In genomic region chr17:49438439-49438861, GRCh38 we compare ENCODE assay signal across 22 cellular contexts. TPM values are rescaled to one million over a fixed set of nuclear protein-coding genes. Genes with fewer than 3 reads are reported as not detected.
DNase-seq lines count a peak whose midpoint lies in the region; ATAC-seq, FAIRE-seq and TF ChIP-seq lines count a peak whose summit lies in the region.
"Had no signal": no experiment of that assay in that cellular context is flagged by ENCODE, and none has a peak within 500 bp of the region (broad histone marks: within the 10 kb centered on the region; RNA-seq: fewer than 3 reads in every experiment).

No MANE protein-coding gene starts in this region.

- TF ChIP-seq EP300 in K562 (IDR thresholded peaks at IDR 0.05; ENCODE audit: low read length), result no peak

- no peak for FAIRE-seq in K562 (lab: Jason Lieb, UNC)
- FAIRE-seq: A549, urothelium cell line had no signal

- intact Hi-C loops in K562 (cut with micrococcal nuclease), result no loop called here

- H3K4me1 ChIP-seq in K562 (replicated peaks in 1 of 2; ENCODE audit: control insufficient read depth in 2 of 2, insufficient read depth in 2 of 2, low read length in 2 of 2) (peaks cover 0 to 5% of the 10 kb centered on the region in 2 experiments; a peak in 1 of 5 replicates), smooth muscle cell (ENCODE audit: low read depth) (peaks cover 24% of the 10 kb centered on the region)
- H3K4me1 ChIP-seq: A549, breast epithelium, prostate gland, SJSA1 had no signal

- no peaks in the 10 kb centered on the region for H3K9me3 ChIP-seq in K562 (replicated peaks; ENCODE audit: control insufficient read depth, insufficient read depth, low read depth, low read length)
- no peaks in the 10 kb centered on the region for H3K9me3 ChIP-seq in smooth muscle cell (replicated peaks; ENCODE audit: low read depth)
- H3K9me3 ChIP-seq: A549, breast epithelium, esophagus squamous epithelium, prostate gland, SJSA1 had no signal

- BruUV-seq in K562 (replicated peaks; lab: Mats Ljungman, UMichigan), result no TSS peak

- no peak for TF ChIP-seq RAD21 in K562 (CRISPR knock-in tag; conservative IDR thresholded peaks at IDR 0.05 in 1 of 2, IDR thresholded peaks at IDR 0.05 in 1 of 2)

- no peaks in the 10 kb centered on the region for H3K9me1 ChIP-seq in K562 (ENCODE audit: control insufficient read depth, insufficient read depth, low read length)

- in situ Hi-C loops in K562 (cut with MboI), result loop anchor here (5.0 kb wide), 1 partner anchor 114 kb away; no protein-coding TSS in a partner anchor

- no peak overlapping the region for H3K4me3 Mint-ChIP-seq in activated CD8-positive, alpha-beta memory T cell treated with anti-CD3 and anti-CD28 coated beads, Interleukin-2, amount 10 ng/mL, durations not matched to agents 7 days and 5 days
- no peak overlapping the region for H3K4me3 Mint-ChIP-seq in immature natural killer cell
- H3K4me3 Mint-ChIP-seq: activated naive CD8-positive, alpha-beta T cell; CD8-positive, alpha-beta memory T cell had no signal

- H3K27me3 Mint-ChIP-seq in activated CD8-positive, alpha-beta memory T cell treated with anti-CD3 and anti-CD28 coated beads, Interleukin-2, amount 10 ng/mL, durations not matched to agents 7 days and 5 days, result peaks cover 43% of the 10 kb centered on the region
- H3K27me3 Mint-ChIP-seq in immature natural killer cell (ENCODE audit: low read depth in 3 of 3), result peaks cover 7 to 34% (median 8%) of the 10 kb centered on the region in 3 donors

- H3K27me3 ChIP-seq in K562 (ENCODE audit: control insufficient read depth in 2 of 2, insufficient read depth in 2 of 2, low read length in 2 of 2) (peaks cover 22 to 51% of the 10 kb centered on the region in 2 experiments; a peak in 4 of 5 replicates), smooth muscle cell (ENCODE audit: low read depth) (no peaks in the 10 kb centered on the region)

- no peaks in the 10 kb centered on the region for H3K36me3 Mint-ChIP-seq in activated CD8-positive, alpha-beta memory T cell treated with anti-CD3 and anti-CD28 coated beads, Interleukin-2, amount 10 ng/mL, durations not matched to agents 7 days and 5 days
- no peaks in the 10 kb centered on the region for H3K36me3 Mint-ChIP-seq in immature natural killer cell
- H3K36me3 Mint-ChIP-seq: activated naive CD8-positive, alpha-beta T cell; CD8-positive, alpha-beta memory T cell had no signal

- H3K36me3 ChIP-seq in K562 (ENCODE audit: control insufficient read depth, insufficient read depth, low read length) (no peaks in the 10 kb centered on the region), smooth muscle cell (ENCODE audit: low read depth) (no peaks in the 10 kb centered on the region)
- H3K36me3 ChIP-seq: breast epithelium, esophagus squamous epithelium, prostate gland, SJSA1 had no signal

- no peaks in the 10 kb centered on the region for H3K9me3 Mint-ChIP-seq in activated CD8-positive, alpha-beta memory T cell treated with anti-CD3 and anti-CD28 coated beads, Interleukin-2, amount 10 ng/mL, durations not matched to agents 7 days and 5 days (ENCODE audit: low read depth)
- no peaks in the 10 kb centered on the region for H3K9me3 Mint-ChIP-seq in immature natural killer cell
- H3K9me3 Mint-ChIP-seq: CD8-positive, alpha-beta memory T cell had no signal

- H3K9ac ChIP-seq in K562 (ENCODE audit: insufficient read depth in 1 of 2, low read depth in 2 of 2, low read length in 2 of 2) (no peak overlapping the region), smooth muscle cell (ENCODE audit: low read depth) (no peak overlapping the region)

- H3K27ac ChIP-seq in K562 (ENCODE audit: extremely low read depth, low read depth, low read length) (no peak overlapping the region), smooth muscle cell (ENCODE audit: low read depth) (no peak overlapping the region)
- H3K27ac ChIP-seq: A549, breast epithelium, esophagus squamous epithelium, prostate gland, SJSA1 had no signal

- TF ChIP-seq CTCF in K562 (IDR thresholded peaks at IDR 0.05 in 2 of 3, conservative IDR thresholded peaks at IDR 0.05 in 1 of 3; ENCODE audit: insufficient read depth in 2 of 3, low read depth in 1 of 3, low read length in 3 of 3), result no peak
- no peak for TF ChIP-seq CTCF in smooth muscle cell (IDR thresholded peaks at IDR 0.05; ENCODE audit: borderline replicate concordance, insufficient read depth, poor library complexity, severe bottlenecking)

- CTCF ChIA-PET in activated CD8-positive, alpha-beta memory T cell treated with anti-CD3 and anti-CD28 coated beads, Interleukin-2, amount 10 ng/mL, durations not matched to agents 7 days and 5 days (lab: Charles Lee), result interaction anchor here (1.7 to 9.9 kb wide), 3 partner anchors 31 to 118 kb away, joined by 4 to 122 read pairs (median 8); no protein-coding TSS in a partner anchor
- CTCF ChIA-PET in K562 (lab: Yijun Ruan, JAX; ENCODE audit: low intra/inter-chr PET ratio), result interaction anchor here (1.1 kb wide), 1 partner anchor 110 kb away, joined by 3 read pairs; no protein-coding TSS in a partner anchor

- H4K20me1 ChIP-seq in K562 (replicated peaks; ENCODE audit: control insufficient read depth, insufficient read depth, low read length) (peaks cover 7% of the 10 kb centered on the region; the same call in 1 of the 2 replicates), smooth muscle cell (ENCODE audit: low read depth) (no peaks in the 10 kb centered on the region)

- no peak overlapping the region for H3K4me2 ChIP-seq in K562 (ENCODE audit: insufficient read depth, low read length)
- peak overlapping the region; percentile 83 for H3K4me2 ChIP-seq in smooth muscle cell
- H3K4me2 ChIP-seq: A549 had no signal

- TF ChIP-seq POLR2A in K562 (conservative IDR thresholded peaks at IDR 0.05), result no peak

- POLR2A ChIA-PET in K562 (lab: Yijun Ruan, JAX), result interaction anchor here (0.6 to 0.9 kb wide), 4 partner anchors 15 to 666 kb away, joined by 3 read pairs; no protein-coding TSS in a partner anchor

- H2AFZ ChIP-seq in K562 (ENCODE audit: low read depth, low read length), result no peak overlapping the region
- H2AFZ ChIP-seq in smooth muscle cell (ENCODE audit: low read depth), result peak overlapping the region; percentile 64

- ATAC-seq in activated CD8-positive, alpha-beta memory T cell treated with anti-CD3 and anti-CD28 coated beads, Interleukin-2, amount 10 ng/mL, durations not matched to agents 7 days and 5 days, result no peak
- ATAC-seq in K562 (no peak), GM18498 (IDR thresholded peaks at IDR 0.05; ENCODE audit: unreplicated experiment) (no peak)
- ATAC-seq: A549 had no signal

- H3K4me3 ChIP-seq in K562, result no peak overlapping the region
- H3K4me3 ChIP-seq in smooth muscle cell, result peak overlapping the region; percentile 30
- H3K4me3 ChIP-seq: A549, breast epithelium, esophagus squamous epithelium, prostate gland, SJSA1 had no signal

- no peaks in the 10 kb centered on the region for H3F3A ChIP-seq in smooth muscle cell (ENCODE audit: low read depth)

- H3K27ac Mint-ChIP-seq in activated CD8-positive, alpha-beta memory T cell treated with anti-CD3 and anti-CD28 coated beads, Interleukin-2, amount 10 ng/mL, durations not matched to agents 7 days and 5 days, result no peak overlapping the region
- H3K27ac Mint-ChIP-seq in immature natural killer cell, result no peak overlapping the region
- H3K27ac Mint-ChIP-seq: activated naive CD8-positive, alpha-beta T cell had no signal

- peaks cover 2% of the 10 kb centered on the region for H3K4me1 Mint-ChIP-seq in activated CD8-positive, alpha-beta memory T cell treated with anti-CD3 and anti-CD28 coated beads, Interleukin-2, amount 10 ng/mL, durations not matched to agents 7 days and 5 days
- H3K4me1 Mint-ChIP-seq in immature natural killer cell, result peaks cover 0 to 1% of the 10 kb centered on the region in 2 donors
- H3K4me1 Mint-ChIP-seq: CD8-positive, alpha-beta memory T cell had no signal

- H3K79me2 ChIP-seq in K562 (ENCODE audit: control insufficient read depth, insufficient read depth, low read length), result no peaks in the 10 kb centered on the region
- no peaks in the 10 kb centered on the region for H3K79me2 ChIP-seq in smooth muscle cell (ENCODE audit: low read depth)

- WGBS in K562 (ENCODE audit: insufficient coverage, low coverage, missing lambda C conversion rate), result 3% methylated on average over 6 of the region's 17 CpGs
- WGBS in smooth muscle cell (ENCODE audit: low lambda C conversion rate), result 3% methylated on average over 16 of the region's 17 CpGs

- peak; percentile 34 for DNase-seq in activated CD8-positive, alpha-beta memory T cell treated with anti-CD3 and anti-CD28 coated beads, Interleukin-2, amount 50 U/mL, for 48 hours
- no peak for DNase-seq in activated CD8-positive, alpha-beta memory T cell treated with anti-CD3 and anti-CD28 coated beads, Interleukin-2, amount 10 ng/mL, durations not matched to agents 7 days and 5 days
- no peak for DNase-seq in K562 (ENCODE audit: extremely low read depth in 1 of 4, low spot score in 3 of 4)
- peak; percentile 88 for DNase-seq in left kidney (ENCODE audit: low read depth, low spot score)
- DNase-seq in smooth muscle cell (lab: John Stamatoyannopoulos, UW; ENCODE audit: unreplicated experiment), result no peak
- DNase-seq in immature natural killer cell, result no peak
- DNase-seq in occipital lobe (lab: John Stamatoyannopoulos, UW), result no peak
- DNase-seq: CD8-positive, alpha-beta memory T cell; EL; esophagus squamous epithelium; left cardiac atrium; NCI-H1436 treated with DMSO at 0.1 percent for 48 hours; NCI-H446; stimulated activated naive CD4-positive, alpha-beta T cell treated with Interleukin-2 at 50 U/mL for 16 hours; T-helper 9 cell had no signal

RNA-seq across cellular contexts. Expression of gene PHB1, which starts 23.8 kb away (rescaled TPM):
- 100 to 1,000 TPM; 150 to 227 TPM for total RNA-seq in activated CD8-positive, alpha-beta memory T cell treated with anti-CD3 and anti-CD28 coated beads, Interleukin-2, amount 10 ng/mL, durations not matched to agents 7 days and 5 days
- total RNA-seq in K562 (2011; cell fraction: chromatin; rRNA removed; ENCODE audit: low replicate concordance), result 85.2 and 139 TPM in 2 replicates
- total RNA-seq in K562 (2011; cell fraction: nucleolus; rRNA removed), result 115 and 129 TPM in 2 replicates
- total RNA-seq in K562 (2011; cell fraction: nucleoplasm; rRNA removed), result 138 and 143 TPM in 2 replicates
- total RNA-seq in K562 (2014; rRNA removed) (252 and 320 TPM in 2 replicates), K562 (2014; rRNA removed; fragmentation: Illumina TruSeq; extraction: Trizol) (307 and 349 TPM in 2 replicates), K562 (2015; rRNA removed; fragmentation: Illumina TruSeq; extraction: Trizol) (259 and 265 TPM in 2 replicates), K562 (2021) (447 and 460 TPM in 2 replicates), smooth muscle cell (80.8 and 90.1 TPM in 2 replicates), occipital lobe (42.0 TPM)
- polyA plus RNA-seq in K562 (2011; rRNA removed) (818 and 879 TPM in 2 replicates), K562 (2014; fragmentation: Illumina TruSeq; extraction: Trizol) (486 and 570 TPM in 2 replicates), K562 (2014; fragmentation: Nextera tagmentation; extraction: Ambion mirVana) (100 to 1,000 TPM; 191 to 412 TPM), K562 (2014; rRNA removed) (322 and 377 TPM in 2 replicates), smooth muscle cell (181 and 184 TPM in 2 replicates), immature natural killer cell (100 to 1,000 TPM; 166 to 274 (median 228) TPM)
- polyA plus RNA-seq in K562 (2011; cell fraction: cytosol; rRNA removed), result 709 and 767 TPM in 2 replicates
- 244 and 297 TPM in 2 replicates for polyA plus RNA-seq in K562 (2011; cell fraction: nucleus; rRNA removed)
- polyA plus RNA-seq in K562 (2012), result 257 and 546 TPM in 2 replicates
- 533 and 763 TPM in 2 replicates for polyA minus RNA-seq in K562 (2011; rRNA and poly(A)+ RNA removed)
- polyA minus RNA-seq in K562 (2011; cell fraction: cytosol; rRNA and poly(A)+ RNA removed), result 146 and 192 TPM in 2 replicates
- polyA minus RNA-seq in K562 (2011; cell fraction: nucleus; rRNA and poly(A)+ RNA removed), result 40.4 and 68.0 TPM in 2 replicates

RNA-seq across cellular contexts. Expression of gene NGFR, which starts 56.6 kb away (rescaled TPM):
- total RNA-seq in activated CD8-positive, alpha-beta memory T cell treated with anti-CD3 and anti-CD28 coated beads, Interleukin-2, amount 10 ng/mL, durations not matched to agents 7 days and 5 days, result under 1 TPM; 0.07 to 0.20 TPM
- 0.53 TPM in 1 of 2 replicates, not detected in the other for total RNA-seq in K562 (2011; cell fraction: chromatin; rRNA removed; ENCODE audit: low replicate concordance)
- total RNA-seq in K562 (2011; cell fraction: nucleolus; rRNA removed), result 0.53 and 0.67 TPM in 2 replicates
- 0.29 and 0.46 TPM in 2 replicates for total RNA-seq in K562 (2011; cell fraction: nucleoplasm; rRNA removed)
- total RNA-seq in K562 (2014; rRNA removed) (0.08 and 0.23 TPM in 2 replicates), K562 (2014; rRNA removed; fragmentation: Illumina TruSeq; extraction: Trizol) (not detected in 2 replicates), K562 (2015; rRNA removed; fragmentation: Illumina TruSeq; extraction: Trizol) (not detected in 2 replicates), K562 (2021) (0.09 and 0.11 TPM in 2 replicates), smooth muscle cell (1.3 and 2.4 TPM in 2 replicates), occipital lobe (3.3 TPM)
- polyA plus RNA-seq in K562 (2011; rRNA removed) (0.13 and 0.14 TPM in 2 replicates), K562 (2014; fragmentation: Illumina TruSeq; extraction: Trizol) (0.04 and 0.07 TPM in 2 replicates), K562 (2014; fragmentation: Nextera tagmentation; extraction: Ambion mirVana) (not detected), K562 (2014; rRNA removed) (0.11 and 0.20 TPM in 2 replicates), smooth muscle cell (2.3 and 2.5 TPM in 2 replicates), immature natural killer cell (under 1 TPM in 1 of 3 donors, not detected in 2; 0.45 TPM)
- 0.16 and 0.18 TPM in 2 replicates for polyA plus RNA-seq in K562 (2011; cell fraction: cytosol; rRNA removed)
- 0.06 and 0.11 TPM in 2 replicates for polyA plus RNA-seq in K562 (2011; cell fraction: nucleus; rRNA removed)
- 0.03 and 0.22 TPM in 2 replicates for polyA plus RNA-seq in K562 (2012)
- polyA minus RNA-seq in K562 (2011; rRNA and poly(A)+ RNA removed), result not detected in 2 replicates
- polyA minus RNA-seq in K562 (2011; cell fraction: cytosol; rRNA and poly(A)+ RNA removed), result 0.73 TPM in 1 of 2 replicates, not detected in the other
- 0.13 TPM in 1 of 2 replicates, not detected in the other for polyA minus RNA-seq in K562 (2011; cell fraction: nucleus; rRNA and poly(A)+ RNA removed)

Comparison
In these comparisons a context has a peak if more than half of its experiments do, and no peak if none do; other contexts are left out.
1. DNase-seq: peak in activated CD8-positive, alpha-beta memory T cell treated with anti-CD3 and anti-CD28 coated beads, Interleukin-2, amount 50 U/mL, for 48 hours (single experiment) and left kidney (single experiment); none in activated CD8-positive, alpha-beta memory T cell treated with anti-CD3 and anti-CD28 coated beads, Interleukin-2, amount 10 ng/mL, durations not matched to agents 7 days and 5 days (single experiment), K562 (0 of 4), smooth muscle cell (single experiment), immature natural killer cell (0 of 3) and occipital lobe (single experiment).